Comparison of ENCODE assay signal across 1 cellular context in the genomic region with DNA sequence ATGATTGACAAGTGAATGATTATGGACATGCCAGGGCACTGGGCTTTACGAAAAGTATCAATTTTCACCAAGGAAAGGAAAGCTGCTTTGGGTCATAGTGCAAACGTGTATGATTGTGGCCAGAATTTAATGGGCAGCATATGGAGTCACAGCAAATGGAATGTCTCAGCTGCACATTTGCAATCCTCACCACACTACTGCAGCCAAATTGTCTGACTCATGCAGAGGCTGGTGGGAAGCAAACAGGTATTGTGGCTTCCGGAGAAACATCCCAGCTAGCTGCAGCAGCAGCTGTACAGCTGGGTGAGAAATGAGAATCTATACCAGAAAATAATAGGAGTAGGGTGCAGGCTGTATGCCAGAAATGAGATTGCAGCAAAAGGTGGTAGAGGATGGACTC.
TF ChIP-seq lines count a peak whose summit lies in the region.

No MANE protein-coding gene starts in this region.

TF ChIP-seq in GM23338, 12 proteins besides CTCF, POLR2A, EP300 and RAD21 (continued from another document):
- TF ChIP-seq, protein P1, sequence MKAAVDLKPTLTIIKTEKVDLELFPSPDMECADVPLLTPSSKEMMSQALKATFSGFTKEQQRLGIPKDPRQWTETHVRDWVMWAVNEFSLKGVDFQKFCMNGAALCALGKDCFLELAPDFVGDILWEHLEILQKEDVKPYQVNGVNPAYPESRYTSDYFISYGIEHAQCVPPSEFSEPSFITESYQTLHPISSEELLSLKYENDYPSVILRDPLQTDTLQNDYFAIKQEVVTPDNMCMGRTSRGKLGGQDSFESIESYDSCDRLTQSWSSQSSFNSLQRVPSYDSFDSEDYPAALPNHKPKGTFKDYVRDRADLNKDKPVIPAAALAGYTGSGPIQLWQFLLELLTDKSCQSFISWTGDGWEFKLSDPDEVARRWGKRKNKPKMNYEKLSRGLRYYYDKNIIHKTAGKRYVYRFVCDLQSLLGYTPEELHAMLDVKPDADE (IDR thresholded peaks at IDR 0.05): no peak
- TF ChIP-seq, protein P2, sequence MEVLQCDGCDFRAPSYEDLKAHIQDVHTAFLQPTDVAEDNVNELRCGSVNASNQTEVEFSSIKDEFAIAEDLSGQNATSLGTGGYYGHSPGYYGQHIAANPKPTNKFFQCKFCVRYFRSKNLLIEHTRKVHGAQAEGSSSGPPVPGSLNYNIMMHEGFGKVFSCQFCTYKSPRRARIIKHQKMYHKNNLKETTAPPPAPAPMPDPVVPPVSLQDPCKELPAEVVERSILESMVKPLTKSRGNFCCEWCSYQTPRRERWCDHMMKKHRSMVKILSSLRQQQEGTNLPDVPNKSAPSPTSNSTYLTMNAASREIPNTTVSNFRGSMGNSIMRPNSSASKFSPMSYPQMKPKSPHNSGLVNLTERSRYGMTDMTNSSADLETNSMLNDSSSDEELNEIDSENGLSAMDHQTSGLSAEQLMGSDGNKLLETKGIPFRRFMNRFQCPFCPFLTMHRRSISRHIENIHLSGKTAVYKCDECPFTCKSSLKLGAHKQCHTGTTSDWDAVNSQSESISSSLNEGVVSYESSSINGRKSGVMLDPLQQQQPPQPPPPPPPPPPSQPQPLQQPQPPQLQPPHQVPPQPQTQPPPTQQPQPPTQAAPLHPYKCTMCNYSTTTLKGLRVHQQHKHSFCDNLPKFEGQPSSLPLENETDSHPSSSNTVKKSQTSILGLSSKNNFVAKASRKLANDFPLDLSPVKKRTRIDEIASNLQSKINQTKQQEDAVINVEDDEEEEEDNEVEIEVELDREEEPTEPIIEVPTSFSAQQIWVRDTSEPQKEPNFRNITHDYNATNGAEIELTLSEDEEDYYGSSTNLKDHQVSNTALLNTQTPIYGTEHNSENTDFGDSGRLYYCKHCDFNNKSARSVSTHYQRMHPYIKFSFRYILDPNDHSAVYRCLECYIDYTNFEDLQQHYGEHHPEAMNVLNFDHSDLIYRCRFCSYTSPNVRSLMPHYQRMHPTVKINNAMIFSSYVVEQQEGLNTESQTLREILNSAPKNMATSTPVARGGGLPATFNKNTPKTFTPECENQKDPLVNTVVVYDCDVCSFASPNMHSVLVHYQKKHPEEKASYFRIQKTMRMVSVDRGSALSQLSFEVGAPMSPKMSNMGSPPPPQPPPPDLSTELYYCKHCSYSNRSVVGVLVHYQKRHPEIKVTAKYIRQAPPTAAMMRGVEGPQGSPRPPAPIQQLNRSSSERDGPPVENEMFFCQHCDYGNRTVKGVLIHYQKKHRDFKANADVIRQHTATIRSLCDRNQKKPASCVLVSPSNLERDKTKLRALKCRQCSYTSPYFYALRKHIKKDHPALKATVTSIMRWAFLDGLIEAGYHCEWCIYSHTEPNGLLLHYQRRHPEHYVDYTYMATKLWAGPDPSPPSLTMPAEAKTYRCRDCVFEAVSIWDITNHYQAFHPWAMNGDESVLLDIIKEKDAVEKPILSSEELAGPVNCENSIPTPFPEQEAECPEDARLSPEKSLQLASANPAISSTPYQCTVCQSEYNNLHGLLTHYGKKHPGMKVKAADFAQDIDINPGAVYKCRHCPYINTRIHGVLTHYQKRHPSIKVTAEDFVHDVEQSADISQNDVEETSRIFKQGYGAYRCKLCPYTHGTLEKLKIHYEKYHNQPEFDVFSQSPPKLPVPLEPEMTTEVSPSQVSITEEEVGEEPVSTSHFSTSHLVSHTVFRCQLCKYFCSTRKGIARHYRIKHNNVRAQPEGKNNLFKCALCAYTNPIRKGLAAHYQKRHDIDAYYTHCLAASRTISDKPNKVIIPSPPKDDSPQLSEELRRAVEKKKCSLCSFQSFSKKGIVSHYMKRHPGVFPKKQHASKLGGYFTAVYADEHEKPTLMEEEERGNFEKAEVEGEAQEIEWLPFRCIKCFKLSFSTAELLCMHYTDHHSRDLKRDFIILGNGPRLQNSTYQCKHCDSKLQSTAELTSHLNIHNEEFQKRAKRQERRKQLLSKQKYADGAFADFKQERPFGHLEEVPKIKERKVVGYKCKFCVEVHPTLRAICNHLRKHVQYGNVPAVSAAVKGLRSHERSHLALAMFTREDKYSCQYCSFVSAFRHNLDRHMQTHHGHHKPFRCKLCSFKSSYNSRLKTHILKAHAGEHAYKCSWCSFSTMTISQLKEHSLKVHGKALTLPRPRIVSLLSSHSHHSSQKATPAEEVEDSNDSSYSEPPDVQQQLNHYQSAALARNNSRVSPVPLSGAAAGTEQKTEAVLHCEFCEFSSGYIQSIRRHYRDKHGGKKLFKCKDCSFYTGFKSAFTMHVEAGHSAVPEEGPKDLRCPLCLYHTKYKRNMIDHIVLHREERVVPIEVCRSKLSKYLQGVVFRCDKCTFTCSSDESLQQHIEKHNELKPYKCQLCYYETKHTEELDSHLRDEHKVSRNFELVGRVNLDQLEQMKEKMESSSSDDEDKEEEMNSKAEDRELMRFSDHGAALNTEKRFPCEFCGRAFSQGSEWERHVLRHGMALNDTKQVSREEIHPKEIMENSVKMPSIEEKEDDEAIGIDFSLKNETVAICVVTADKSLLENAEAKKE (CRISPR knock-in tag; IDR thresholded peaks at IDR 0.05): no peak
- no peak for TF ChIP-seq EZH2phosphoT487 (IDR thresholded peaks at IDR 0.05; ENCODE audit: unreplicated experiment)
